Comparison of ENCODE assay signal across 8 cellular contexts in the genomic region with DNA sequence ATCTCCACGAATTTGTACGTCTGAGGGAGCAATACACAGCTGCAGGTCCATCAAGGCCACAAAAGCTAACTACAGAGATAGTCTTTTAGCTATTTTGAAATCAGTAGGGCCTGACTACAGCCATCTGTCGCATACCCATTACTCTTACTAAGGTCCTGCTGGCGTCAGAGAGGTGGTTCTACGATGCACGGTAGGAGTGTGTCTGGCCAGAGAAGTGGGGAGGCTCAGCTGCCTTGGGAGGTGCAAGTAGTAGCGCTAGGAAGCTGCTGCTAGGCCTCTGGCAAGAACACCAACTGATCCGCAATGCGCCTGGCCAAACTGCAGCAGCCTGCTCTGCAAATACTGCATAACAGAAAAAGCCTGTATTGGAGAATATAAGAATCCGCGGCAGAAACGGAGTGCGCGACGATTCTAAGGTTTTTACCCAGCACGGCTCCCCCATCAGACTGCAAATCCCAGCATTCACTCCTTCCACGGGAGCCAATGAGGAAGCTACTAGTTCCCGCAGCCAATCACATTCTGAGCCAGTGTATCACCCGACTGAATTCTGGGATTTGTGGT. TPM values are rescaled to one million over a fixed set of nuclear protein-coding genes. Genes with fewer than 3 reads are reported as not detected.
DNase-seq lines count a peak whose midpoint lies in the region; ATAC-seq, FAIRE-seq and TF ChIP-seq lines count a peak whose summit lies in the region.

No MANE protein-coding gene starts in this region.

- peak; percentile 15 for TF ChIP-seq CTCF in neutrophil (IDR thresholded peaks at IDR 0.05)

- FAIRE-seq in frontal cortex (lab: Jason Lieb, UNC): no peak

- peaks cover 19% of the 10 kb centered on the region in 2 experiments for H3K4me1 ChIP-seq in neutrophil (ENCODE audit: control insufficient read depth in 1 of 2, insufficient read depth in 1 of 2, low read depth in 1 of 2, low read length in 1 of 2)

- ATAC-seq in GM21717 (IDR thresholded peaks at IDR 0.05; ENCODE audit: unreplicated experiment): peak; percentile 85

- H3K9me3 ChIP-seq in neutrophil: no peaks in the 10 kb centered on the region

- DNase-seq in Daoy (ENCODE audit: low read depth): peak; percentile 98
- DNase-seq in KBM-7: peak; percentile 98
- DNase-seq in SHP77 treated with DMSO at 0.1 percent for 48 hours (lab: John Stamatoyannopoulos, UW): peak; percentile 97
- DNase-seq in activated naive CD4-positive, alpha-beta T cell (lab: John Stamatoyannopoulos, UW): peak; percentile 42 to 75 (median 57)
- DNase-seq in frontal cortex (ENCODE audit: low spot score in 2 of 2): peak; percentile 79 to 83
- DNase-seq in superior temporal gyrus (ENCODE audit: extremely low spot score): peak; percentile 100

- in situ Hi-C loops in KBM-7 (cut with MboI; ENCODE audit: low pct_unique_long_range_greater_than_20kb, low sequenced_read_pairs): no loop called here

- H3K4me3 ChIP-seq in neutrophil (ENCODE audit: low read depth in 1 of 2, low read length in 1 of 2): peak overlapping the region; percentile 69 to 100

- H3K36me3 ChIP-seq in neutrophil: no peaks in the 10 kb centered on the region

- peak overlapping the region; percentile 93 for H3K27ac ChIP-seq in neutrophil

- no peaks in the 10 kb centered on the region for H3K27me3 ChIP-seq in neutrophil

RNA-seq across cellular contexts. Expression of a gene that starts 0.7 kb away (rescaled TPM):
- 97.2 and 103 TPM in 2 replicates for total RNA-seq in Daoy (2014; rRNA removed; shearing (Covaris generic))
- 285 TPM for total RNA-seq in frontal cortex

Comparison
In these comparisons a context has a peak if more than half of its experiments do, and no peak if none do; other contexts are left out.
1. Peak in every context shown above with its lines: DNase-seq, ATAC-seq, H3K4me3 ChIP-seq and H3K27ac ChIP-seq.